ENCODE assay signal across 9 cellular contexts in the genomic region with DNA sequence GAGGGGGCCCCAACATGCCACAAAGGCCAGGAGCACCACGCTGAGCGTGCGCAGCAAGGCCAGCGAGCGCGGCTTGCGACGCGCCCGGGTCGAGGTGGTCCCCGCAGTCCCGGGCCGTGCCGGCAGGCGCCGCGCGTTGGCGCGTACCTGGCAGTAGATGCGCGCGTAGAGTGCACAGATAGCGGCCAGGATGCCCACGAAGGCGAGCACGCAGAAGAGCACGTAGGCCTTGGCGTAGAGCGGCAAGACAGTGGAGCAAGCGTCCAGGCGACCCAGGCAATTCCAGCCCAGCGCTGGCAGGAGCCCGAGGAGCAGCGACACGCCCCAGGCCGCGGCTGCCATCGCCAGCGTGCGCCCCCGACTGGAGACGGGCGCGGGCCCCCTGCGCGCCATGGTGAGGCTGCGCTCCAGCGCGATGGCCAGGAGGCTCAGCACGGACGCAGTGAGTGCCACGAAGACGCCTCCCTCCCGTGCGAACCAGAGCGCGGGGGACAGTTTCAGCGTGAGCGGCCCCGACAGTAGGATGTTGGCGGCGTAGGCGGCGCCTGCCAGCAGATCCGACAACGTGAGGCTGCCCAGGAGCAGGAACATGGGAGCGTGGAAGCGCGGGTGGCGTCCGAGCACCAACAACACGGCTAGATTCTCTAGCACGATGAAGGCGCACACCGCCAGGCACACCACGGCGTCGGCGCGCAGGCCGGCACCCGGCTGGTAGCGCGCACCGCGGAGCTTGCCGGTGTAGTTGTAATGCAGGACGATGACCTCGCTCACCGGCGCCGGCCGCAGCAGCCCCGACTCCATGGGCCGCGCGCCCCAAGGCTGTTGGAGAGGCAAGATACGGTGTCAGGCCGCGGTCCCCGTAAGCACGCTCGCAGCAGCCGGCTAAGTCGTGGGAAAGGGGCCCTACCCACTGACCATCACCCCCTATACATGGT. TPM values are rescaled to one million over a fixed set of nuclear protein-coding genes. Genes with fewer than 3 reads are reported as not detected.
DNase-seq lines count a peak whose midpoint lies in the region; ATAC-seq and TF ChIP-seq lines count a peak whose summit lies in the region.
"Had no signal": no experiment of that assay in that cellular context is flagged by ENCODE, and none has a peak within 500 bp of the region (broad histone marks: within the 10 kb centered on the region; RNA-seq: fewer than 3 reads in every experiment).

No MANE protein-coding gene starts in this region.

- H3K4me3 Mint-ChIP-seq in activated naive CD4-positive, alpha-beta T cell treated with anti-CD3 and anti-CD28 coated beads for 36 hours: no peak overlapping the region

- peaks cover 55% of the 10 kb centered on the region for H3K27me3 Mint-ChIP-seq in activated naive CD4-positive, alpha-beta T cell treated with anti-CD3 and anti-CD28 coated beads for 36 hours (ENCODE audit: low read depth)

- H3K9me3 Mint-ChIP-seq in activated naive CD4-positive, alpha-beta T cell treated with anti-CD3 and anti-CD28 coated beads for 36 hours: no peaks in the 10 kb centered on the region

- no peaks in the 10 kb centered on the region for H3K36me3 Mint-ChIP-seq in activated naive CD4-positive, alpha-beta T cell treated with anti-CD3 and anti-CD28 coated beads for 36 hours (ENCODE audit: low read depth)

- TF ChIP-seq CTCF in testis (IDR thresholded peaks at IDR 0.05): no peak

- no peaks in the 10 kb centered on the region for H3K27me3 ChIP-seq in testis
- peaks cover 36% of the 10 kb centered on the region for H3K27me3 ChIP-seq in MG63

- 28 to 60% methylated on average over 1 to 63 of the region's 107 CpGs for WGBS in testis, 2 donors

- no peak overlapping the region for H3K27ac Mint-ChIP-seq in activated naive CD4-positive, alpha-beta T cell treated with anti-CD3 and anti-CD28 coated beads for 36 hours

- intact Hi-C loops in activated naive CD4-positive, alpha-beta T cell treated with anti-CD3 and anti-CD28 coated beads for 36 hours (cut with micrococcal nuclease): no loop called here
- intact Hi-C loops in testis (cut with DNase I; ENCODE audit: low total_unique reads): no loop called here

- H3K4me3 ChIP-seq in testis (peak overlapping the region; percentile 18 to 38), MG63 (no peak overlapping the region)

- H3K36me3 ChIP-seq in testis (ENCODE audit: low read depth, missing control alignments) (no peaks in the 10 kb centered on the region), MG63 (no peaks in the 10 kb centered on the region)

- peak; percentile 74 for DNase-seq in activated effector memory CD4-positive, alpha-beta T cell treated with anti-CD3 and anti-CD28 coated beads, Interleukin-2, amount 50 U/mL, for 16 hours
- no peak for DNase-seq in activated effector memory CD4-positive, alpha-beta T cell treated with Interleukin-2 at 50 U/mL for 16 hours
- peak; percentile 27 for DNase-seq in activated naive CD4-positive, alpha-beta T cell treated with anti-CD3 and anti-CD28 coated beads for 36 hours
- DNase-seq in islet precursor cell (peak; percentile 68), testis (no peak), MG63 (no peak), NCI-H748 treated with DMSO at 0.1 percent for 48 hours (lab: John Stamatoyannopoulos, UW) (no peak)
- DNase-seq: NCI-H146 had no signal

- H3K9me3 ChIP-seq in testis (no peaks in the 10 kb centered on the region), MG63 (no peaks in the 10 kb centered on the region)

- no peak for ATAC-seq in HG03432 (IDR thresholded peaks at IDR 0.05; ENCODE audit: unreplicated experiment)

- peaks cover 25% of the 10 kb centered on the region for H3K4me1 Mint-ChIP-seq in activated naive CD4-positive, alpha-beta T cell treated with anti-CD3 and anti-CD28 coated beads for 36 hours (ENCODE audit: low read depth)

- CTCF ChIA-PET in activated naive CD4-positive, alpha-beta T cell treated with anti-CD3 and anti-CD28 coated beads for 36 hours (lab: Charles Lee): no interaction called here

- H3K4me1 ChIP-seq in testis: peaks cover 13% of the 10 kb centered on the region

- H3K27ac ChIP-seq in testis: no peak overlapping the region

- TF ChIP-seq POLR2A in testis (IDR thresholded peaks at IDR 0.05): no peak

RNA-seq across cellular contexts. Expression of a gene that starts 2.8 kb away (rescaled TPM):
- not detected for total RNA-seq in activated naive CD4-positive, alpha-beta T cell treated with anti-CD3 and anti-CD28 coated beads for 36 hours
- total RNA-seq in testis: under 1 TPM; 0.12 to 0.31 TPM
- 0.61 TPM for polyA plus RNA-seq in testis (ENCODE audit: insufficient read depth, low read depth, low replicate concordance)
- total RNA-seq in MG63 (2014; rRNA removed; shearing (Covaris generic); ENCODE audit: low replicate concordance): not detected in 2 replicates

RNA-seq across cellular contexts. Expression of a gene that starts 11.3 kb away (rescaled TPM):
- 10 to 100 TPM; 60.0 to 63.8 TPM for total RNA-seq in activated naive CD4-positive, alpha-beta T cell treated with anti-CD3 and anti-CD28 coated beads for 36 hours
- total RNA-seq in testis: 10 to 100 TPM; 40.7 to 61.0 TPM
- polyA plus RNA-seq in testis (ENCODE audit: insufficient read depth, low read depth, low replicate concordance): 54.1 TPM
- 172 and 247 TPM in 2 replicates for total RNA-seq in MG63 (2014; rRNA removed; shearing (Covaris generic); ENCODE audit: low replicate concordance)

RNA-seq across cellular contexts. Expression of a gene that starts 29.2 kb away (rescaled TPM):
- 10 to 100 TPM; 21.6 to 22.5 TPM for total RNA-seq in activated naive CD4-positive, alpha-beta T cell treated with anti-CD3 and anti-CD28 coated beads for 36 hours
- total RNA-seq in testis: 10 to 100 TPM; 80.5 to 97.1 TPM
- 167 TPM for polyA plus RNA-seq in testis (ENCODE audit: insufficient read depth, low read depth, low replicate concordance)
- total RNA-seq in MG63 (2014; rRNA removed; shearing (Covaris generic); ENCODE audit: low replicate concordance): 16.6 and 27.0 TPM in 2 replicates

RNA-seq across cellular contexts. Expression of a gene that starts 51.3 kb away (rescaled TPM):
- total RNA-seq in activated naive CD4-positive, alpha-beta T cell treated with anti-CD3 and anti-CD28 coated beads for 36 hours: 10 to 100 TPM; 50.2 to 51.7 TPM
- total RNA-seq in testis: 10 to 100 TPM; 33.7 to 34.6 TPM
- 48.3 TPM for polyA plus RNA-seq in testis (ENCODE audit: insufficient read depth, low read depth, low replicate concordance)
- total RNA-seq in MG63 (2014; rRNA removed; shearing (Covaris generic); ENCODE audit: low replicate concordance): 31.7 and 43.3 TPM in 2 replicates

RNA-seq across cellular contexts. Expression of a gene that starts 54.3 kb away (rescaled TPM):
- 10 to 100 TPM; 69.2 to 75.2 TPM for total RNA-seq in activated naive CD4-positive, alpha-beta T cell treated with anti-CD3 and anti-CD28 coated beads for 36 hours
- 10 to 100 TPM; 30.6 to 37.2 TPM for total RNA-seq in testis
- polyA plus RNA-seq in testis (ENCODE audit: insufficient read depth, low read depth, low replicate concordance): 57.7 TPM
- total RNA-seq in MG63 (2014; rRNA removed; shearing (Covaris generic); ENCODE audit: low replicate concordance): 24.9 and 43.3 TPM in 2 replicates

Comparison
In these comparisons a context has a peak if more than half of its experiments do, and no peak if none do; other contexts are left out.
1. DNase-seq: peak in activated effector memory CD4-positive, alpha-beta T cell treated with anti-CD3 and anti-CD28 coated beads, Interleukin-2, amount 50 U/mL, for 16 hours (single experiment), activated naive CD4-positive, alpha-beta T cell treated with anti-CD3 and anti-CD28 coated beads for 36 hours (single experiment) and islet precursor cell (single experiment); none in activated effector memory CD4-positive, alpha-beta T cell treated with Interleukin-2 at 50 U/mL for 16 hours (single experiment), testis (single experiment), MG63 (single experiment) and NCI-H748 treated with DMSO at 0.1 percent for 48 hours (single experiment).